In the genomic region with DNA sequence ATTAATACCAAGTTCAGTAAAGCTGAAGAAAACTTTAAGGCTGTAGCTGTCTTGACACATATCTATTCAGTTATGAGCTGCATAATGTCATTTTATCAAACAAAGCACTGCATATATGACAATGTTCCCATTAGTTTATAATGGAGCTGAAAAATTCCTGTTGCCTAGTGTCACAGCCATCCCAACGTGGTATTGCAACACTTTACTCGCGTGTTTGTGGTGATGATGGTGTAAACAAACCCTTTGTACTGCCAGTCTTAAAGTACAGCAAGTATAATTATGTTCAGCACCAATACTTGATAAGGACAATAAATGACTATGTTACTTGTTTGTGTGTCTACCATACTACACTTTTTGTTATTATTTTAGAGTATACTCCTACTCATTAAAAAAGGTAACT, we compare ENCODE assay signal across 13 cellular contexts.
"Had no signal": no experiment of that assay in that cellular context is flagged by ENCODE, and none has a peak within 500 bp of the region (broad histone marks: within the 10 kb centered on the region; RNA-seq: fewer than 3 reads in every experiment).

No MANE protein-coding gene starts in this region.

- H3K27me3 ChIP-seq: esophagus squamous epithelium, upper lobe of left lung had no signal

- H3K27me3 Mint-ChIP-seq: activated naive CD4-positive, alpha-beta T cell treated with anti-CD3 and anti-CD28 coated beads, Interleukin-2, amount 50 U/mL, for 24 hours had no signal

- H3K4me1 Mint-ChIP-seq: activated naive CD4-positive, alpha-beta T cell treated with anti-CD3 and anti-CD28 coated beads, Interleukin-2, amount 50 U/mL, for 24 hours; immature natural killer cell; nephron progenitor cell had no signal

- H3K9me3 ChIP-seq: upper lobe of left lung had no signal

- H3K36me3 ChIP-seq: esophagus squamous epithelium, upper lobe of left lung had no signal

- H3K27ac Mint-ChIP-seq: activated naive CD4-positive, alpha-beta T cell treated with anti-CD3 and anti-CD28 coated beads, Interleukin-2, amount 50 U/mL, for 24 hours; immature natural killer cell; nephron progenitor cell; T-helper 2 cell treated with Interferon-gamma antibody and Interleukin-4, amounts not matched to agents 5 μg/mL and 100 μg/mL, for 36 hours had no signal

- H3K4me1 ChIP-seq: esophagus squamous epithelium, upper lobe of left lung had no signal

- H3K36me3 Mint-ChIP-seq: activated naive CD4-positive, alpha-beta T cell treated with anti-CD3 and anti-CD28 coated beads, Interleukin-2, amount 50 U/mL, for 24 hours; immature natural killer cell had no signal

- H3K4me3 ChIP-seq: esophagus squamous epithelium, upper lobe of left lung had no signal

- H3K4me3 Mint-ChIP-seq: activated naive CD4-positive, alpha-beta T cell treated with anti-CD3 and anti-CD28 coated beads, Interleukin-2, amount 50 U/mL, for 24 hours; immature natural killer cell; nephron progenitor cell; T-helper 2 cell treated with Interferon-gamma antibody and Interleukin-4, amounts not matched to agents 5 μg/mL and 100 μg/mL, for 36 hours had no signal

- DNase-seq: activated effector memory CD4-positive, alpha-beta T cell treated with Interleukin-2 at 50 U/mL for 16 hours; activated T-cell treated with anti-CD3 and anti-CD28 coated beads, Interleukin-2, amount 50 U/mL, for 1 hour; amniotic stem cell; esophagus squamous epithelium; immature natural killer cell; left colon; nephron progenitor cell; stimulated activated CD4-positive, alpha-beta T cell treated with anti-CD3 and anti-CD28 coated beads, Interleukin-4, amount 100 ng/mL, for 1 hour; stimulated activated CD8-positive, alpha-beta memory T cell treated with anti-CD3 and anti-CD28 coated beads, Interleukin-4, amount 100 ng/mL, for 48 hours; stimulated activated naive CD8-positive, alpha-beta T cell treated with anti-CD3 and anti-CD28 coated beads, Interleukin-15, Interleukin-2, amounts not matched to agents 100 U/mL and 50 U/mL, for 24 hours; upper lobe of left lung had no signal

- H3K27ac ChIP-seq: esophagus squamous epithelium, upper lobe of left lung had no signal

- H3K9me3 Mint-ChIP-seq: nephron progenitor cell had no signal
